In genomic region chr9:112680731-112681402, GRCh38 we compare ENCODE assay signal across 20 cellular contexts.
"Had no signal": no experiment of that assay in that cellular context is flagged by ENCODE, and none has a peak within 500 bp of the region (broad histone marks: within the 10 kb centered on the region; RNA-seq: fewer than 3 reads in every experiment).

No MANE protein-coding gene starts in this region.

- ATAC-seq: activated CD8-positive, alpha-beta T cell treated with anti-CD3 and anti-CD28 coated beads for 36 hours; body of pancreas; effector memory CD8-positive, alpha-beta T cell; naive thymus-derived CD4-positive, alpha-beta T cell had no signal

- H3K27ac Mint-ChIP-seq: activated B cell treated with CpG ODN at 0.5 μM for 24 hours; activated CD8-positive, alpha-beta T cell treated with anti-CD3 and anti-CD28 coated beads for 36 hours; activated naive CD8-positive, alpha-beta T cell treated with anti-CD3 and anti-CD28 coated beads, Interleukin-2, amount 10 ng/mL, durations not matched to agents 7 days and 5 days; activated T-cell treated with anti-CD3 and anti-CD28 coated beads, Interleukin-2, amount 50 U/mL, for 24 hours; activated T-helper 2 cell treated with anti-CD3 and anti-CD28 coated beads, Interferon-gamma antibody, Interleukin-2, Interleukin-4, amounts not matched to agents 10 μg/mL and 5 μg/mL and 100 μg/mL, durations not matched to agents 14 hours and 24 hours and 36 hours; effector memory CD8-positive, alpha-beta T cell; stimulated activated naive CD8-positive, alpha-beta T cell treated with anti-CD3 and anti-CD28 coated beads, Interleukin-15, Interleukin-2, amounts not matched to agents 100 ng/mL and 50 ng/mL, for 24 hours had no signal

- H3K4me3 ChIP-seq: body of pancreas, tibial nerve, uterus had no signal

- H3K27me3 Mint-ChIP-seq: activated B cell treated with CpG ODN at 0.5 μM for 24 hours; activated naive CD8-positive, alpha-beta T cell treated with anti-CD3 and anti-CD28 coated beads, Interleukin-2, amount 10 ng/mL, durations not matched to agents 7 days and 5 days; activated T-cell treated with anti-CD3 and anti-CD28 coated beads, Interleukin-2, amount 50 U/mL, for 24 hours had no signal

- DNase-seq: activated B cell treated with CpG ODN at 0.5 μM for 24 hours; activated CD4-positive, alpha-beta T cell treated with anti-CD3 and anti-CD28 coated beads for 4 hours; activated CD8-positive, alpha-beta T cell treated with anti-CD3 and anti-CD28 coated beads for 36 hours; activated naive CD4-positive, alpha-beta T cell treated with Interleukin-2 at 50 U/mL for 16 hours; activated naive CD8-positive, alpha-beta T cell treated with anti-CD3 and anti-CD28 coated beads, Interleukin-2, amount 10 ng/mL, durations not matched to agents 7 days and 5 days; activated T-cell treated with anti-CD3 and anti-CD28 coated beads, Interleukin-2, amount 50 U/mL, for 24 hours; body of pancreas; caudate nucleus; effector memory CD8-positive, alpha-beta T cell; foreskin fibroblast; hippocampal formation; kidney; mesenchymal stem cell; naive thymus-derived CD4-positive, alpha-beta T cell; posterior cingulate gyrus; retina; uterus had no signal

- H3K4me3 Mint-ChIP-seq: activated B cell treated with CpG ODN at 0.5 μM for 24 hours; activated CD8-positive, alpha-beta T cell treated with anti-CD3 and anti-CD28 coated beads for 36 hours; activated naive CD8-positive, alpha-beta T cell treated with anti-CD3 and anti-CD28 coated beads, Interleukin-2, amount 10 ng/mL, durations not matched to agents 7 days and 5 days; activated T-cell treated with anti-CD3 and anti-CD28 coated beads, Interleukin-2, amount 50 U/mL, for 24 hours; effector memory CD8-positive, alpha-beta T cell; naive thymus-derived CD4-positive, alpha-beta T cell; stimulated activated naive CD8-positive, alpha-beta T cell treated with anti-CD3 and anti-CD28 coated beads, Interleukin-15, Interleukin-2, amounts not matched to agents 100 ng/mL and 50 ng/mL, for 24 hours had no signal

- H3K4me1 ChIP-seq: body of pancreas, tibial nerve, uterus had no signal

- H3K9me3 ChIP-seq: body of pancreas had no signal

- H3K27ac ChIP-seq: body of pancreas, tibial nerve, uterus had no signal

- H3K36me3 ChIP-seq: uterus had no signal

- H3K27me3 ChIP-seq: body of pancreas, tibial nerve, uterus had no signal
